38 cellular contexts compared by ENCODE assay signal in the genomic region with DNA sequence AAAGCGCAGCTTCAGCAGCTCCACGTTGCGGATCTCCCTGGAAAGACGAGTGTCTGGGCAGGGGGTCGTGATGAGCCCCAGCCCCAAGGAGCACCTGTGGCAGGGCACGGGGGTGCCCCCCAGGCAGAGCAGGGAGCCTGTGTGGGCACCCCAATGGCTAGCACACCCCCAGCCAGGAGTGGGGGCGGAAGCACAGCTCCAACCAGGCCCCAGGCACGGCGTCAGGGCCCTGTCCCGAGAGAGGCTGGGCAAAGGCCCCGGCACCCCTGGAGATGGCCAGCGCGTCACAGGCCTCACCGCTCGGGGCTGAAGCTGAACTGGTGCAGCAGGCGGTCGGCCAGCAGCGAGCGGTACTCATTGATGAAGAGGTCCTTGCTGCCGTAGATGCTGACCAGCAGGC. TPM values are rescaled to one million over a fixed set of nuclear protein-coding genes. Genes with fewer than 3 reads are reported as not detected.
"Had no signal": no experiment of that assay in that cellular context is flagged by ENCODE, and none has a peak within 500 bp of the region (broad histone marks: within the 10 kb centered on the region; RNA-seq: fewer than 3 reads in every experiment).

No MANE protein-coding gene starts in this region.

- H3K4me1 Mint-ChIP-seq: activated B cell treated with CpG ODN at 0.5 μM for 24 hours had no signal

- H3K4me3 Mint-ChIP-seq: activated B cell treated with CpG ODN at 0.5 μM for 24 hours; activated CD4-positive, alpha-beta memory T cell treated with anti-CD3 and anti-CD28 coated beads for 36 hours; activated CD4-positive, alpha-beta T cell treated with anti-CD3 and anti-CD28 coated beads, Interleukin-2, amount 10 ng/mL, durations not matched to agents 24 days and 14 days; activated CD8-positive, alpha-beta memory T cell treated with anti-CD3 and anti-CD28 coated beads, Interleukin-2, amount 10 ng/mL, durations not matched to agents 7 days and 5 days; activated CD8-positive, alpha-beta T cell treated with anti-CD3 and anti-CD28 coated beads, Interleukin-2, amount 10 ng/mL, durations not matched to agents 7 days and 5 days; activated naive CD4-positive, alpha-beta T cell treated with anti-CD3 and anti-CD28 coated beads for 36 hours; activated naive CD8-positive, alpha-beta T cell treated with anti-CD3 and anti-CD28 coated beads for 36 hours; activated T-cell treated with anti-CD3 and anti-CD28 coated beads, Interleukin-2, amount 50 U/mL, for 24 hours; T-helper 1 cell treated with Interleukin-12 subunit alpha and Interleukin-12 subunit beta and Interleukin-4 antibody, amounts not matched to agents 30 μg/mL and 1 μg/mL, for 36 hours; T-helper 2 cell treated with Interferon-gamma antibody and Interleukin-4, amounts not matched to agents 5 μg/mL and 100 μg/mL, for 36 hours had no signal

- H3K27me3 Mint-ChIP-seq: activated B cell treated with CpG ODN at 0.5 μM for 24 hours; activated CD4-positive, alpha-beta memory T cell treated with anti-CD3 and anti-CD28 coated beads for 36 hours; activated CD4-positive, alpha-beta T cell treated with anti-CD3 and anti-CD28 coated beads, Interleukin-2, amount 10 ng/mL, durations not matched to agents 24 days and 14 days; activated CD8-positive, alpha-beta memory T cell treated with anti-CD3 and anti-CD28 coated beads, Interleukin-2, amount 10 ng/mL, durations not matched to agents 7 days and 5 days; activated naive CD8-positive, alpha-beta T cell treated with anti-CD3 and anti-CD28 coated beads for 36 hours; activated T-cell treated with anti-CD3 and anti-CD28 coated beads, Interleukin-2, amount 50 U/mL, for 24 hours had no signal

- H3K9me3 Mint-ChIP-seq: activated B cell treated with CpG ODN at 0.5 μM for 24 hours; activated CD4-positive, alpha-beta memory T cell treated with anti-CD3 and anti-CD28 coated beads for 36 hours; activated CD4-positive, alpha-beta T cell treated with anti-CD3 and anti-CD28 coated beads, Interleukin-2, amount 10 ng/mL, durations not matched to agents 24 days and 14 days; activated naive CD4-positive, alpha-beta T cell treated with anti-CD3 and anti-CD28 coated beads for 36 hours; activated naive CD4-positive, alpha-beta T cell treated with anti-CD3 and anti-CD28 coated beads, Interleukin-2, amount 50 U/mL, for 72 hours; activated naive CD8-positive, alpha-beta T cell treated with anti-CD3 and anti-CD28 coated beads for 36 hours; activated T-cell treated with anti-CD3 and anti-CD28 coated beads, Interleukin-2, amount 50 U/mL, for 24 hours; T-helper 1 cell treated with Interleukin-12 subunit alpha and Interleukin-12 subunit beta and Interleukin-4 antibody, amounts not matched to agents 30 μg/mL and 1 μg/mL, for 36 hours; T-helper 2 cell treated with Interferon-gamma antibody and Interleukin-4, amounts not matched to agents 5 μg/mL and 100 μg/mL, for 36 hours had no signal

- ATAC-seq: activated CD8-positive, alpha-beta memory T cell treated with anti-CD3 and anti-CD28 coated beads, Interleukin-2, amount 10 ng/mL, durations not matched to agents 7 days and 5 days; activated CD8-positive, alpha-beta T cell treated with anti-CD3 and anti-CD28 coated beads, Interleukin-2, amount 10 ng/mL, durations not matched to agents 7 days and 5 days; activated naive CD4-positive, alpha-beta T cell treated with anti-CD3 and anti-CD28 coated beads, Interleukin-2, amount 50 U/mL, for 72 hours; body of pancreas had no signal

- H3K27ac Mint-ChIP-seq: activated B cell treated with CpG ODN at 0.5 μM for 24 hours; activated CD4-positive, alpha-beta memory T cell treated with anti-CD3 and anti-CD28 coated beads for 36 hours; activated CD4-positive, alpha-beta T cell treated with anti-CD3 and anti-CD28 coated beads, Interleukin-2, amount 10 ng/mL, durations not matched to agents 24 days and 14 days; activated CD8-positive, alpha-beta memory T cell treated with anti-CD3 and anti-CD28 coated beads, Interleukin-2, amount 10 ng/mL, durations not matched to agents 7 days and 5 days; activated CD8-positive, alpha-beta T cell treated with anti-CD3 and anti-CD28 coated beads, Interleukin-2, amount 10 ng/mL, durations not matched to agents 7 days and 5 days; activated naive CD4-positive, alpha-beta T cell treated with anti-CD3 and anti-CD28 coated beads for 36 hours; activated naive CD4-positive, alpha-beta T cell treated with anti-CD3 and anti-CD28 coated beads, Interleukin-2, amount 50 U/mL, for 72 hours; activated naive CD8-positive, alpha-beta T cell treated with anti-CD3 and anti-CD28 coated beads for 36 hours; activated T-cell treated with anti-CD3 and anti-CD28 coated beads, Interleukin-2, amount 50 U/mL, for 24 hours; T-helper 1 cell treated with Interleukin-12 subunit alpha and Interleukin-12 subunit beta and Interleukin-4 antibody, amounts not matched to agents 30 μg/mL and 1 μg/mL, for 36 hours; T-helper 2 cell treated with Interferon-gamma antibody and Interleukin-4, amounts not matched to agents 5 μg/mL and 100 μg/mL, for 36 hours had no signal

- DNase-seq: activated B cell treated with CpG ODN at 0.5 μM for 24 hours; activated CD4-positive, alpha-beta memory T cell treated with anti-CD3 and anti-CD28 coated beads for 36 hours; activated CD4-positive, alpha-beta T cell treated with anti-CD3 and anti-CD28 coated beads for 4 hours; activated CD4-positive, alpha-beta T cell treated with anti-CD3 and anti-CD28 coated beads, Interleukin-2, amount 10 ng/mL, durations not matched to agents 24 days and 14 days; activated CD4-positive, alpha-beta T cell treated with anti-CD3 and anti-CD28 coated beads, Interleukin-2, amount 50 U/mL, for 1 hour; activated CD4-positive, alpha-beta T cell treated with anti-CD3 and anti-CD28 coated beads, Interleukin-2, amount 50 U/mL, for 4 hours; activated CD4-positive, CD25-positive, alpha-beta regulatory T cell treated with anti-CD3 and anti-CD28 coated beads, Interleukin-2, amount 50 U/mL, for 72 hours; activated CD8-positive, alpha-beta memory T cell treated with anti-CD3 and anti-CD28 coated beads for 24 hours; activated CD8-positive, alpha-beta memory T cell treated with anti-CD3 and anti-CD28 coated beads, Interleukin-2, amount 10 ng/mL, durations not matched to agents 7 days and 5 days; activated CD8-positive, alpha-beta memory T cell treated with anti-CD3 and anti-CD28 coated beads, Interleukin-2, amount 50 U/mL, for 48 hours; activated CD8-positive, alpha-beta T cell treated with anti-CD3 and anti-CD28 coated beads, Interleukin-2, amount 10 ng/mL, durations not matched to agents 7 days and 5 days; activated effector memory CD4-positive, alpha-beta T cell treated with anti-CD3 and anti-CD28 coated beads, Interleukin-2, amount 50 U/mL, for 16 hours; activated gamma-delta T cell treated with Interleukin-2 at 50 U/mL for 16 hours; activated naive CD4-positive, alpha-beta T cell; activated naive CD4-positive, alpha-beta T cell treated with anti-CD3 and anti-CD28 coated beads for 36 hours; activated naive CD4-positive, alpha-beta T cell treated with anti-CD3 and anti-CD28 coated beads, Interleukin-2, amount 50 U/mL, for 16 hours; activated naive CD8-positive, alpha-beta T cell treated with anti-CD3 and anti-CD28 coated beads for 36 hours; activated T-cell treated with anti-CD3 and anti-CD28 coated beads, Interleukin-2, amount 50 U/mL, for 24 hours; activated T-cell treated with anti-CD3 and anti-CD28 coated beads, Interleukin-2, amount 50 U/mL, for 48 hours; adrenal gland; amygdala; anterior cingulate cortex; body of pancreas; brain microvascular endothelial cell; central memory CD4-positive, alpha-beta T cell; T-helper 1 cell; T-helper 2 cell; T-helper 9 cell had no signal

- H3K4me3 ChIP-seq: adrenal gland, body of pancreas, breast epithelium had no signal

- FAIRE-seq: astrocyte, colon, TTC549 had no signal

- H3K27ac ChIP-seq: adrenal gland, body of pancreas, brain microvascular endothelial cell, breast epithelium, VCaP had no signal

- H3K9me3 ChIP-seq: adrenal gland, body of pancreas, breast epithelium had no signal

- H3K27me3 ChIP-seq: adrenal gland, body of pancreas, brain microvascular endothelial cell, breast epithelium had no signal

- H3K4me1 ChIP-seq: breast epithelium had no signal

RNA-seq across cellular contexts. Expression of gene TMEM210, which starts 8.6 kb away (rescaled TPM):
- total RNA-seq: activated B cell treated with CpG ODN at 0.5 μM for 24 hours; activated CD4-positive, alpha-beta memory T cell treated with anti-CD3 and anti-CD28 coated beads for 36 hours; activated CD4-positive, alpha-beta T cell treated with anti-CD3 and anti-CD28 coated beads, Interleukin-2, amount 10 ng/mL, durations not matched to agents 24 days and 14 days; activated CD8-positive, alpha-beta memory T cell treated with anti-CD3 and anti-CD28 coated beads, Interleukin-2, amount 10 ng/mL, durations not matched to agents 7 days and 5 days; activated naive CD4-positive, alpha-beta T cell treated with anti-CD3 and anti-CD28 coated beads for 36 hours; activated naive CD4-positive, alpha-beta T cell treated with anti-CD3 and anti-CD28 coated beads, Interleukin-2, amount 50 U/mL, for 72 hours; activated naive CD8-positive, alpha-beta T cell treated with anti-CD3 and anti-CD28 coated beads for 36 hours; adrenal gland; astrocyte; body of pancreas; breast epithelium; cardiac septum; cerebellum had no signal
- polyA plus RNA-seq: adrenal gland had no signal

RNA-seq across cellular contexts. Expression of gene LRRC26, which starts 10.6 kb away (rescaled TPM):
- total RNA-seq: activated CD4-positive, alpha-beta memory T cell treated with anti-CD3 and anti-CD28 coated beads for 36 hours; activated CD4-positive, alpha-beta T cell treated with anti-CD3 and anti-CD28 coated beads, Interleukin-2, amount 10 ng/mL, durations not matched to agents 24 days and 14 days; activated CD8-positive, alpha-beta T cell treated with anti-CD3 and anti-CD28 coated beads, Interleukin-2, amount 10 ng/mL, durations not matched to agents 7 days and 5 days; activated naive CD4-positive, alpha-beta T cell treated with anti-CD3 and anti-CD28 coated beads for 36 hours; activated naive CD4-positive, alpha-beta T cell treated with anti-CD3 and anti-CD28 coated beads, Interleukin-2, amount 50 U/mL, for 72 hours; activated naive CD8-positive, alpha-beta T cell treated with anti-CD3 and anti-CD28 coated beads for 36 hours; adrenal gland; astrocyte; cardiac septum had no signal
- polyA plus RNA-seq: adrenal gland had no signal
